ENCODE assay signal across 9 cellular contexts in the genomic region with DNA sequence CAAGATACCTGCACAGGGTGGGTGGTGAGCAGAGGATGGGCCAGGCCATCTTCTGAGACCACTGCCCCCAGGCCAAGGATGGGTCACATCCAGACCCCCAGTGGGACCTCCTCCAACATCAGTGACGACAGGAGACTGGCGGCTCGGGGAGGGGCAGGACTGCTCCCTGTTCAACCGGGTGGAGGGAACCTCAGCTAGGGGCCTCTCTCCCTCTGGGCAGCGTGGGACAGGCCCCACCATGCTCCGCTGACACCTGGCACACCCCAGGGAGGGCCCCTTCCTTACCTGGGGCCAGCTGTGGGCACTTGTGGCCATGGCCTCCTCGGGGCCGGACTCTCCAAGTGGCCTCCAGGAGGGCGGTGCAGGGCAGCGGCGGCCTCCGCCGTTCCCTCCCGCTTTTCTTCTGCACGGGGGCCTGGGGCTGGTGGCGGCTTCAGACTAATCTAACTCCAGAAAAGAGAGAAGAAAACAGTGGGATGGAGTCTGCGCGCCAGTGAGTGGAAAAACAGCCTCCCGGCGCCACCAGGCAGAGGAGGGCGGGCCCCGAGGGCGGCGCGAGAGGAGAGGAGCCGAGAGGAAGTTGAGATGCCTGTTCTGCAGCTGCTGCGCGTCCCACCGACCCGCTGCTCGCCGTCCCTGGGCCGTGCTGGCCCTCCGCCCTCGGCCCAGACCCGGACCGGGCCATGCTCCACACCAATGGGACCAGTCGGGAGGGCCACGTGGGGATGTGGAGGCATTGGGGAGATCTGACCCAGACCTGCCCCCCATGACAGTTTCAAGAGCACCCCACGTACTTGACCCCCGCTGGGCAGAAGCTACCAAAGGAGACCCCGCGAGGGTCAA. TPM values are rescaled to one million over a fixed set of nuclear protein-coding genes. Genes with fewer than 3 reads are reported as not detected.
DNase-seq lines count a peak whose midpoint lies in the region; ATAC-seq and TF ChIP-seq lines count a peak whose summit lies in the region.
"Had no signal": no experiment of that assay in that cellular context is flagged by ENCODE, and none has a peak within 500 bp of the region (broad histone marks: within the 10 kb centered on the region; RNA-seq: fewer than 3 reads in every experiment).

A gene with protein sequence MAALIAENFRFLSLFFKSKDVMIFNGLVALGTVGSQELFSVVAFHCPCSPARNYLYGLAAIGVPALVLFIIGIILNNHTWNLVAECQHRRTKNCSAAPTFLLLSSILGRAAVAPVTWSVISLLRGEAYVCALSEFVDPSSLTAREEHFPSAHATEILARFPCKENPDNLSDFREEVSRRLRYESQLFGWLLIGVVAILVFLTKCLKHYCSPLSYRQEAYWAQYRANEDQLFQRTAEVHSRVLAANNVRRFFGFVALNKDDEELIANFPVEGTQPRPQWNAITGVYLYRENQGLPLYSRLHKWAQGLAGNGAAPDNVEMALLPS (minus strand): TSS at position 500 of the 843 bp plus-strand sequence. CDS start 2,429 bp downstream, outside the sequence.

- no peaks in the 10 kb centered on the region for H3K9me2 ChIP-seq in GM23338 (ENCODE audit: insufficient read depth)

- H3K4me2 ChIP-seq in GM23338, result peak within 1 kb of the TSS; percentile 78

- intact Hi-C loops in lower lobe of right lung (cut with DNase I), result no loop called here

- H3K36me3 Mint-ChIP-seq in GM23338 (ENCODE audit: low read depth), result peaks cover 18% of the 10 kb centered on the region

- peaks cover 24% of the 10 kb centered on the region for H3K27me3 Mint-ChIP-seq in GM23338 (ENCODE audit: insufficient read depth, low read depth, poor library complexity)

- H3K79me2 ChIP-seq in GM23338 (replicated peaks; ENCODE audit: insufficient read depth), result no peaks in the 10 kb centered on the region

- H3K27ac ChIP-seq in GM23338 (ENCODE audit: low read depth), result no peak within 1 kb of the TSS
- H3K27ac ChIP-seq in lower lobe of right lung, result peak within 1 kb of the TSS; percentile 89

- ATAC-seq in GM23338, result peak; percentile 86
- ATAC-seq in lower lobe of right lung, result peak; percentile 82 to 84

- H3K9me3 ChIP-seq in lower lobe of right lung, result no peaks in the 10 kb centered on the region

- TF ChIP-seq CTCF in GM23338 (conservative IDR thresholded peaks at IDR 0.05; ENCODE audit: low read depth in 2 of 2) (no peak), lower lobe of right lung (IDR thresholded peaks at IDR 0.05) (no peak)

- H3K4me1 ChIP-seq in GM23338 (ENCODE audit: insufficient read depth) (no peaks in the 10 kb centered on the region; the same call in 1 of the 2 replicates), lower lobe of right lung (peaks cover 49% of the 10 kb centered on the region)

- H3K9me3 Mint-ChIP-seq in GM23338, result no peaks in the 10 kb centered on the region; the same call in 1 of the 3 replicates

- H3K27ac Mint-ChIP-seq in GM23338, result no peak within 1 kb of the TSS

- H3K4me3 Mint-ChIP-seq in GM23338, result peak within 1 kb of the TSS; percentile 73

- DNase-seq in ELF-1 (ENCODE audit: low read depth, low spot score) (peak; percentile 85), GM23338 (ENCODE audit: low spot score) (peak; percentile 75), NCI-H2107 treated with DMSO at 0.1 percent for 48 hours (lab: John Stamatoyannopoulos, UW; ENCODE audit: unreplicated experiment) (peak; percentile 34), dermis blood vessel endothelial cell (peak; percentile 53), lower lobe of right lung (peak; percentile 77), cortex of kidney (lab: John Stamatoyannopoulos, UW) (no peak)
- DNase-seq in activated CD4-positive, alpha-beta T cell treated with anti-CD3 and anti-CD28 coated beads, Interleukin-2, amount 50 U/mL, for 1 hour, result peak; percentile 56
- peak; percentile 19 to 33 (median 31) for DNase-seq in stimulated activated CD4-positive, alpha-beta T cell treated with anti-CD3 and anti-CD28 coated beads, TNF-alpha, amount 100 ng/mL, for 4 hours (ENCODE audit: low read depth in 3 of 3)

- H3K4me3 ChIP-seq in GM23338 (peak within 1 kb of the TSS; percentile 66), lower lobe of right lung (peak within 1 kb of the TSS; percentile 94)

- H2AFZ ChIP-seq in GM23338, result peak within 1 kb of the TSS; percentile 84

- no peaks in the 10 kb centered on the region; the same call in 1 of the 2 replicates for H4K20me1 ChIP-seq in GM23338 (replicated peaks; ENCODE audit: insufficient read depth)

- H3K36me3 ChIP-seq in GM23338 (ENCODE audit: insufficient read depth) (no peaks in the 10 kb centered on the region), lower lobe of right lung (peaks cover 34% of the 10 kb centered on the region)

- H3K27me3 ChIP-seq in GM23338 (ENCODE audit: insufficient read depth) (no peaks in the 10 kb centered on the region), lower lobe of right lung (ENCODE audit: low read depth) (no peaks in the 10 kb centered on the region)

- peaks cover 12% of the 10 kb centered on the region for H3K4me1 Mint-ChIP-seq in GM23338

- no peaks in the 10 kb centered on the region for H3F3A ChIP-seq in GM23338 (replicated peaks; ENCODE audit: low read depth)

TF ChIP-seq in GM23338, 12 proteins besides CTCF, POLR2A, EP300 and RAD21:
- TF ChIP-seq POLR2AphosphoS5 (IDR thresholded peaks at IDR 0.05; ENCODE audit: low read depth) (peak; percentile 34; the same call in 1 of the 2 replicates), ZNF114 (CRISPR knock-in tag; IDR thresholded peaks at IDR 0.05) (no peak)

RNA-seq across cellular contexts. Expression of the gene that starts here (rescaled TPM):
- total RNA-seq in GM23338 (2014; rRNA removed; shearing (Covaris generic)), result 2.1 and 2.7 TPM in 2 replicates
- 2.1 and 2.2 TPM in 2 replicates for polyA plus RNA-seq in GM23338 (2016; fragmentation: Nextera tagmentation; extraction: Ambion mirVana)
- total RNA-seq in dermis blood vessel endothelial cell, result 18.4 and 27.9 TPM in 2 replicates
- 45.0 TPM for total RNA-seq in lower lobe of right lung
- polyA plus RNA-seq: neural cell had no signal
